15 cellular contexts compared by ENCODE assay signal in genomic region chr9:36152741-36153438, GRCh38. TPM values are rescaled to one million over a fixed set of nuclear protein-coding genes. Genes with fewer than 3 reads are reported as not detected.
DNase-seq lines count a peak whose midpoint lies in the region; ATAC-seq and TF ChIP-seq lines count a peak whose summit lies in the region.
"Had no signal": no experiment of that assay in that cellular context is flagged by ENCODE, and none has a peak within 500 bp of the region (broad histone marks: within the 10 kb centered on the region; RNA-seq: fewer than 3 reads in every experiment).

No MANE protein-coding gene starts in this region.

- H3K4me2 ChIP-seq in DOHH2 (ENCODE audit: low read length) = peak overlapping the region; percentile 4; the same call in 1 of the 2 replicates

- H3K4me3 Mint-ChIP-seq in activated naive CD8-positive, alpha-beta T cell treated with anti-CD3 and anti-CD28 coated beads, Interleukin-2, amount 50 U/mL, for 24 hours = no peak overlapping the region
- peak overlapping the region; percentile 67 for H3K4me3 Mint-ChIP-seq in natural killer cell treated with Interleukin-12 subunit alpha and Interleukin-12 subunit beta and Interleukin-15 and Interleukin-18, amount 100 ng/mL, for 72 hours
- H3K4me3 Mint-ChIP-seq in osteocyte (ENCODE audit: unreplicated experiment) = no peak overlapping the region

- H4K20me1 ChIP-seq in DOHH2 (ENCODE audit: control insufficient read depth, insufficient read depth, low read depth, low read length) = no peaks in the 10 kb centered on the region

- H3K4me3 ChIP-seq in ACC112 (ENCODE audit: low read depth, low read length) (no peak overlapping the region), DOHH2 (ENCODE audit: low read length) (no peak overlapping the region)

- no peak for DNase-seq in activated naive CD8-positive, alpha-beta T cell treated with anti-CD3 and anti-CD28 coated beads, Interleukin-2, amount 50 U/mL, for 24 hours
- DNase-seq in natural killer cell treated with Interleukin-12 subunit alpha and Interleukin-12 subunit beta and Interleukin-15 and Interleukin-18, amount 100 ng/mL, for 72 hours (ENCODE audit: low spot score) = no peak
- DNase-seq in osteocyte (ENCODE audit: extremely low spot score, unreplicated experiment) (no peak), DMS153 treated with DMSO at 0.1 percent for 48 hours (lab: John Stamatoyannopoulos, UW; ENCODE audit: unreplicated experiment) (no peak)
- DNase-seq: activated T-cell treated with anti-CD3 and anti-CD28 coated beads, Interleukin-2, amount 50 U/mL, for 72 hours; NCI-H1105; NCI-H524 treated with DMSO at 0.1 percent for 48 hours; SHP77 had no signal

- TF ChIP-seq CTCF in DOHH2 (IDR thresholded peaks at IDR 0.05; ENCODE audit: low read depth, low read length, poor library complexity, severe bottlenecking) = no peak
- no peak for TF ChIP-seq CTCF in osteocyte (IDR thresholded peaks at IDR 0.05)

- H3K4me1 Mint-ChIP-seq in activated naive CD8-positive, alpha-beta T cell treated with anti-CD3 and anti-CD28 coated beads, Interleukin-2, amount 50 U/mL, for 24 hours = peaks cover 69% of the 10 kb centered on the region
- peaks cover 31 to 42% of the 10 kb centered on the region in 2 donors for H3K4me1 Mint-ChIP-seq in natural killer cell treated with Interleukin-12 subunit alpha and Interleukin-12 subunit beta and Interleukin-15 and Interleukin-18, amount 100 ng/mL, for 72 hours (ENCODE audit: low read depth in 2 of 2)
- H3K4me1 Mint-ChIP-seq in osteocyte (ENCODE audit: unreplicated experiment) = peaks cover 45% of the 10 kb centered on the region

- no peaks in the 10 kb centered on the region for H3K9me3 Mint-ChIP-seq in activated naive CD8-positive, alpha-beta T cell treated with anti-CD3 and anti-CD28 coated beads, Interleukin-2, amount 50 U/mL, for 24 hours
- no peaks in the 10 kb centered on the region for H3K9me3 Mint-ChIP-seq in natural killer cell treated with Interleukin-12 subunit alpha and Interleukin-12 subunit beta and Interleukin-15 and Interleukin-18, amount 100 ng/mL, for 72 hours
- no peaks in the 10 kb centered on the region for H3K9me3 Mint-ChIP-seq in osteocyte (ENCODE audit: unreplicated experiment)
- H3K9me3 Mint-ChIP-seq: activated T-cell treated with anti-CD3 and anti-CD28 coated beads, Interleukin-2, amount 50 U/mL, for 72 hours had no signal

- no peaks in the 10 kb centered on the region for H3K27me3 Mint-ChIP-seq in activated naive CD8-positive, alpha-beta T cell treated with anti-CD3 and anti-CD28 coated beads, Interleukin-2, amount 50 U/mL, for 24 hours
- no peaks in the 10 kb centered on the region for H3K27me3 Mint-ChIP-seq in natural killer cell treated with Interleukin-12 subunit alpha and Interleukin-12 subunit beta and Interleukin-15 and Interleukin-18, amount 100 ng/mL, for 72 hours
- H3K27me3 Mint-ChIP-seq in osteocyte (ENCODE audit: unreplicated experiment) = no peaks in the 10 kb centered on the region

- no peaks in the 10 kb centered on the region for H3K79me2 ChIP-seq in ACC112 (ENCODE audit: control insufficient read depth, insufficient read depth, low read length, unreplicated experiment)
- H3K79me2 ChIP-seq in DOHH2 (ENCODE audit: control insufficient read depth, low read length) = no peaks in the 10 kb centered on the region

- no peaks in the 10 kb centered on the region for H3K9me3 ChIP-seq in DOHH2 (ENCODE audit: control insufficient read depth, insufficient read depth, low read length)

- H3K27me3 ChIP-seq in ACC112 (ENCODE audit: insufficient read depth, low read length) (no peaks in the 10 kb centered on the region), DOHH2 (ENCODE audit: control insufficient read depth, low read length) (no peaks in the 10 kb centered on the region)

- ATAC-seq in activated naive CD8-positive, alpha-beta T cell treated with anti-CD3 and anti-CD28 coated beads, Interleukin-2, amount 50 U/mL, for 24 hours = no peak
- ATAC-seq in natural killer cell treated with Interleukin-12 subunit alpha and Interleukin-12 subunit beta and Interleukin-15 and Interleukin-18, amount 100 ng/mL, for 72 hours = no peak
- ATAC-seq in HG03045 (IDR thresholded peaks at IDR 0.05; ENCODE audit: unreplicated experiment) = no peak
- ATAC-seq in HG03139 (IDR thresholded peaks at IDR 0.05; ENCODE audit: unreplicated experiment) = no peak

- peaks cover 6% of the 10 kb centered on the region; the same call in 1 of the 2 replicates for H3F3A ChIP-seq in DOHH2 (ENCODE audit: control insufficient read depth, insufficient read depth)

- H3K36me3 ChIP-seq in ACC112 (ENCODE audit: insufficient read depth, low read length) (no peaks in the 10 kb centered on the region; the same call in 1 of the 2 replicates), DOHH2 (ENCODE audit: control insufficient read depth, low read length) (no peaks in the 10 kb centered on the region)

- H2AFZ ChIP-seq in ACC112 (ENCODE audit: low read length, unreplicated experiment) = no peak overlapping the region

- peak overlapping the region; percentile 52 for H3K27ac Mint-ChIP-seq in activated naive CD8-positive, alpha-beta T cell treated with anti-CD3 and anti-CD28 coated beads, Interleukin-2, amount 50 U/mL, for 24 hours
- H3K27ac Mint-ChIP-seq in natural killer cell treated with Interleukin-12 subunit alpha and Interleukin-12 subunit beta and Interleukin-15 and Interleukin-18, amount 100 ng/mL, for 72 hours = peak overlapping the region; percentile 59 to 72
- no peak overlapping the region for H3K27ac Mint-ChIP-seq in osteocyte (ENCODE audit: unreplicated experiment)

- peaks cover 4% of the 10 kb centered on the region for H3K36me3 Mint-ChIP-seq in activated naive CD8-positive, alpha-beta T cell treated with anti-CD3 and anti-CD28 coated beads, Interleukin-2, amount 50 U/mL, for 24 hours (ENCODE audit: low read depth)
- H3K36me3 Mint-ChIP-seq in natural killer cell treated with Interleukin-12 subunit alpha and Interleukin-12 subunit beta and Interleukin-15 and Interleukin-18, amount 100 ng/mL, for 72 hours = peaks cover 6% of the 10 kb centered on the region
- peaks cover 7% of the 10 kb centered on the region for H3K36me3 Mint-ChIP-seq in osteocyte (ENCODE audit: unreplicated experiment)

- no peaks in the 10 kb centered on the region for H3K9me2 ChIP-seq in DOHH2 (replicated peaks; ENCODE audit: control insufficient read depth, low read length)

- H3K4me1 ChIP-seq in ACC112 (ENCODE audit: control insufficient read depth, insufficient read depth, low read length, unreplicated experiment) = peaks cover 54% of the 10 kb centered on the region
- H3K4me1 ChIP-seq in DOHH2 (ENCODE audit: control insufficient read depth, low read length) = peaks cover 39% of the 10 kb centered on the region

- H3K27ac ChIP-seq in ACC112 (ENCODE audit: low read depth, low read length) = peak overlapping the region; percentile 94; the same call in 1 of the 2 replicates
- H3K27ac ChIP-seq in DOHH2 (ENCODE audit: low read depth, low read length) = no peak overlapping the region

RNA-seq across cellular contexts. Expression of gene CCIN, which starts 16.3 kb away (rescaled TPM):
- total RNA-seq in natural killer cell treated with Interleukin-12 subunit alpha and Interleukin-12 subunit beta and Interleukin-15 and Interleukin-18, amount 100 ng/mL, for 72 hours = under 1 TPM in 1 of 2 donors, not detected in 1; 0.19 TPM
- not detected in 2 replicates for total RNA-seq in osteocyte
- total RNA-seq: bronchial epithelial cell, esophagus mucosa, HT1080 had no signal

RNA-seq across cellular contexts. Expression of gene GLIPR2, which starts 16.4 kb away (rescaled TPM):
- 10 to 100 TPM; 11.0 to 27.1 TPM for total RNA-seq in natural killer cell treated with Interleukin-12 subunit alpha and Interleukin-12 subunit beta and Interleukin-15 and Interleukin-18, amount 100 ng/mL, for 72 hours
- total RNA-seq in osteocyte = 29.1 and 30.6 TPM in 2 replicates

RNA-seq across cellular contexts. Expression of gene CLTA, which starts 37.8 kb away (rescaled TPM):
- 100 to 1,000 TPM; 133 to 178 TPM for total RNA-seq in natural killer cell treated with Interleukin-12 subunit alpha and Interleukin-12 subunit beta and Interleukin-15 and Interleukin-18, amount 100 ng/mL, for 72 hours
- total RNA-seq in osteocyte = 260 and 281 TPM in 2 replicates
